In the genomic region with DNA sequence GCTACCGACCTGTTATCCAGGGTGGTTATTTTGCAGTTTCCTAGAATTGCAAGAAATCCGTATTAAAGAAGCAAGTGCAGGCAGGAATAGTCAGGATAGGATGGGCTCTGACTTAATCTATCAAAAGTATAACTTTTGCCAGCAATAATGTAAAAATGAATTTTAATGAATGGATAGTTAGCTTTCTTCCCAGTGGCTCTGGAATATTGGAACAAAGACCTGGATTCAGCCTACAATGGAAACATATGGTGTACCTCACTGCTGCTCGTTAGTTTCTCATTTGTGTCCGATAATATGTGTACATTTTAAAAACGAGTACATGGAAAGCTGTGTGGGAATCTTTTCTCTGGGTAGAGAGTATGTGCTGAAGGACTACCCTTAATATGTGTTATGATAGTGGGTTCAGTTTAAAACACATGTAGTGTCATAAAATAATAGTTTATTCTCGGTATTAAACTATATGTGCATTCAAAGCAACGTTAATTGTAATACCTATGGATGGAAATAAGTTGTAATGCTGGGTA, we compare ENCODE assay signal across 10 cellular contexts. TPM values are rescaled to one million over a fixed set of nuclear protein-coding genes. Genes with fewer than 3 reads are reported as not detected.
DNase-seq lines count a peak whose midpoint lies in the region; ATAC-seq and TF ChIP-seq lines count a peak whose summit lies in the region.
"Had no signal": no experiment of that assay in that cellular context is flagged by ENCODE, and none has a peak within 500 bp of the region (broad histone marks: within the 10 kb centered on the region; RNA-seq: fewer than 3 reads in every experiment).

No MANE protein-coding gene starts in this region.

- POLR2A ChIA-PET in HEK293 (lab: Yijun Ruan, JAX): interaction anchor here (1.2 to 1.5 kb wide), 3 partner anchors 10 to 18 kb away, joined by 3 to 4 read pairs (median 4); no protein-coding TSS in a partner anchor

- H3K9me3 ChIP-seq in HEK293 (ENCODE audit: control insufficient read depth, insufficient read depth, low read depth, low read length) (no peaks in the 10 kb centered on the region), SK-N-MC (ENCODE audit: low read depth, low read length) (no peaks in the 10 kb centered on the region), iPS-15b (ENCODE audit: control insufficient read depth, insufficient read depth, low read length) (no peaks in the 10 kb centered on the region), stomach (no peaks in the 10 kb centered on the region)
- H3K9me3 ChIP-seq: gastroesophageal sphincter had no signal

- DNase-seq in SK-N-MC (ENCODE audit: low read depth, low spot score) (no peak), stomach (no peak), NOMO-1 treated with DMSO at 0.1 percent for 48 hours (lab: John Stamatoyannopoulos, UW; ENCODE audit: unreplicated experiment) (no peak), amygdala (lab: John Stamatoyannopoulos, UW) (no peak)
- DNase-seq: activated T-cell treated with anti-CD3 and anti-CD28 coated beads for 4 hours; stimulated activated CD4-positive, alpha-beta T cell treated with anti-CD3 and anti-CD28 coated beads, Interleukin-4, amount 100 ng/mL, for 24 hours had no signal

- H3K4me3 ChIP-seq in HEK293 (ENCODE audit: low read depth, low read length): peak overlapping the region; percentile 95
- H3K4me3 ChIP-seq in SK-N-MC: peak overlapping the region; percentile 87
- peak overlapping the region; percentile 95 for H3K4me3 ChIP-seq in iPS-15b (ENCODE audit: low read depth, low read length)
- H3K4me3 ChIP-seq in stomach: peak overlapping the region; percentile 79 to 93 (median 83)

- WGBS in stomach, 5 donors: 11 to 19% (median 17%) methylated on average over 7 of the region's 7 CpGs

- no peaks in the 10 kb centered on the region; the same call in 1 of the 2 replicates for H3K4me1 ChIP-seq in HEK293 (ENCODE audit: control insufficient read depth, insufficient read depth, low read length)
- H3K4me1 ChIP-seq in iPS-15b (ENCODE audit: control insufficient read depth, insufficient read depth, low read length): no peaks in the 10 kb centered on the region
- H3K4me1 ChIP-seq in stomach: peaks cover 19 to 42% (median 34%) of the 10 kb centered on the region in 4 donors

- CTCF ChIA-PET in HEK293 (lab: Yijun Ruan, JAX): interaction anchor here (0.7 to 1.2 kb wide), 3 partner anchors 146 to 365 kb away, joined by 4 to 5 read pairs (median 4); no protein-coding TSS in a partner anchor

- H3K27me3 ChIP-seq in iPS-15b (ENCODE audit: control insufficient read depth, insufficient read depth, low read length) (no peaks in the 10 kb centered on the region), stomach (no peaks in the 10 kb centered on the region)
- H3K27me3 ChIP-seq: gastroesophageal sphincter had no signal

- intact Hi-C loops in stomach (cut with DNase I; ENCODE audit: low total_unique reads): no loop called here

- no peak overlapping the region for H3K27ac ChIP-seq in HEK293 (ENCODE audit: extremely low read depth, low read depth, low read length)
- no peak overlapping the region for H3K27ac ChIP-seq in SK-N-MC
- peak overlapping the region in 4 of 5 donors; percentile 87 to 96 (median 92) for H3K27ac ChIP-seq in stomach

- no peak for ATAC-seq in GM21367 (IDR thresholded peaks at IDR 0.05; ENCODE audit: unreplicated experiment)

- peak overlapping the region; percentile 60 for H3K9ac ChIP-seq in SK-N-MC (ENCODE audit: insufficient read length)
- peak overlapping the region; percentile 82 for H3K9ac ChIP-seq in iPS-15b (ENCODE audit: low read depth, low read length)

- no peak for TF ChIP-seq CTCF in HEK293 (tag by site-specific recombination; IDR thresholded peaks at IDR 0.05)
- TF ChIP-seq CTCF in stomach (IDR thresholded peaks at IDR 0.05): no peak

- no peak for TF ChIP-seq EP300 in stomach (IDR thresholded peaks at IDR 0.05)

- TF ChIP-seq POLR2A in stomach (IDR thresholded peaks at IDR 0.05): no peak

- H3K36me3 ChIP-seq in HEK293 (ENCODE audit: control insufficient read depth in 2 of 2, insufficient read depth in 1 of 2, low read length in 2 of 2) (no peaks in the 10 kb centered on the region), SK-N-MC (ENCODE audit: insufficient read depth, low read length) (no peaks in the 10 kb centered on the region), iPS-15b (ENCODE audit: control insufficient read depth, insufficient read depth, low read length) (no peaks in the 10 kb centered on the region), stomach (no peaks in the 10 kb centered on the region)
- H3K36me3 ChIP-seq: gastroesophageal sphincter had no signal

TF ChIP-seq in HEK293, 187 proteins besides CTCF, POLR2A, EP300 and RAD21:
- peak; percentile 51 for TF ChIP-seq IKZF3 (tag by site-specific recombination; IDR thresholded peaks at IDR 0.05)
- TF ChIP-seq, protein P1, sequence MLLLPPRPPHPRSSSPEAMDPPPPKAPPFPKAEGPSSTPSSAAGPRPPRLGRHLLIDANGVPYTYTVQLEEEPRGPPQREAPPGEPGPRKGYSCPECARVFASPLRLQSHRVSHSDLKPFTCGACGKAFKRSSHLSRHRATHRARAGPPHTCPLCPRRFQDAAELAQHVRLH (tag by site-specific recombination; IDR thresholded peaks at IDR 0.05): no peak

RNA-seq across cellular contexts. Expression of a gene that starts 0.8 kb away (rescaled TPM):
- 1 to 10 TPM in 2 of 5 donors, not detected in 3; 5.9 to 7.9 TPM for total RNA-seq in stomach
- 1 to 10 TPM; 6.2 to 8.6 (median 6.4) TPM for polyA plus RNA-seq in stomach

RNA-seq across cellular contexts. Expression of a gene that starts 1.6 kb away (rescaled TPM):
- total RNA-seq in stomach: 100 to 1,000 TPM in 2 of 5 donors, 10 to 100 TPM in 3; 30.9 to 213 (median 54.7) TPM
- 10 to 100 TPM; 33.8 to 77.9 (median 55.7) TPM for polyA plus RNA-seq in stomach

Comparison
In these comparisons a context has a peak if more than half of its experiments do, and no peak if none do; other contexts are left out.
1. H3K27ac ChIP-seq: peak in stomach (4 of 5); none in HEK293 (single experiment) and SK-N-MC (single experiment).
2. Peak in every context shown above with its lines, with median percentiles within 50 percentile points of each other: H3K4me3 ChIP-seq.